Comparison of ENCODE assay signal across 8 cellular contexts in the genomic region with DNA sequence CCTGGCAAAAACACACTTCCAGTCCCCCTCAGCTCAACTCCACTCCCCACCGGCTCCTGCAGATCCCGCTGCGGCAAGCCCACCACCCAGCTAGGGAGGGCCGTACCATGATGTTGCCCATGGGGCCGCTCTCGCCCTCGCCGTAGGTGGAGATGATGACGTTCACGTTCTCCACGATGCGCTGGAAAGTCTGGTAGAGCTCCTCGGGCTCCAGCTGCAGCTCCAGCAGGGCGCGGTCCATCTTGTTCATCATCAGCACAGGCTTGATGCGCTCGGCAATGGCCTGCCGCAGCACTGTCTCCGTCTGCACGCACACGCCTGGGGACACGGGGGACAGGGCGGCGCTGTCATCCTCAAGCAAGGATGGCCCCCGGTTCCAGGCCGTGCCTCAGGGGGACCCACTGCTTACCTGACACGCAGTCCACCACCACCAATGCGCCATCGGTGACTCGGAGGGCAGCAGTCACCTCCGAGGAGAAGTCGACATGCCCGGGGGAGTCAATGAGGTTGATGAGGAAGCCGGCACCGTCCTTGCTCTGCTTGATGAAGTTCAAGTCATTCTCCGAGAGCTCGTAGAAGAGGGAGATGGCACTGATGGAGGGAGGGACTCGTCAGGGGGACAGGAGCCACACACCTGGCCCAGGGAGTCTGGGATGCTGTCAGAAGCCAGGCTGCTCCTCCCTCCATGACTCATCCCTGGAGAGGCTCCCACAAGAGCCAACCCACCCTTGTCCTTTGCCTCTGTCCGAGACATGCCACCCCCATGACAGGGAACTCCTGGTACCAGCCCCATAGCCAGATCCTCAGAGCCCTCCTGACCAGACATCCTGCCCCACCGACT. TPM values are rescaled to one million over a fixed set of nuclear protein-coding genes. Genes with fewer than 3 reads are reported as not detected.
DNase-seq lines count a peak whose midpoint lies in the region; ATAC-seq and TF ChIP-seq lines count a peak whose summit lies in the region.

No MANE protein-coding gene starts in this region.

- no peaks in the 10 kb centered on the region for H3K9me2 ChIP-seq in SU-DHL-6 (replicated peaks; ENCODE audit: insufficient read depth, low read length)

- no peak for TF ChIP-seq EP300 in sigmoid colon (IDR thresholded peaks at IDR 0.05)

- H3K4me1 ChIP-seq in esophagus squamous epithelium: peaks cover 40 to 90% (median 43%) of the 10 kb centered on the region in 3 donors
- peaks cover 0 to 57% (median 49%) of the 10 kb centered on the region in 4 donors for H3K4me1 ChIP-seq in sigmoid colon

- peaks cover 49% of the 10 kb centered on the region for H3K36me3 ChIP-seq in SU-DHL-6 (ENCODE audit: low read length)
- H3K36me3 ChIP-seq in esophagus squamous epithelium: peaks cover 57 to 66% (median 65%) of the 10 kb centered on the region in 3 donors
- H3K36me3 ChIP-seq in sigmoid colon: peaks cover 59 to 65% (median 63%) of the 10 kb centered on the region in 4 donors

- H3K27ac ChIP-seq in SU-DHL-6 (ENCODE audit: low read depth, low read length) (no peak overlapping the region), esophagus squamous epithelium (peak overlapping the region; percentile 28 to 96 (median 94)), sigmoid colon (peak overlapping the region; percentile 92 to 96 (median 94))

- H3K9me3 ChIP-seq in SU-DHL-6 (ENCODE audit: insufficient read depth, low read length) (no peaks in the 10 kb centered on the region), esophagus squamous epithelium (no peaks in the 10 kb centered on the region), sigmoid colon (no peaks in the 10 kb centered on the region)

- peaks cover 71% of the 10 kb centered on the region for H3F3A ChIP-seq in SU-DHL-6 (ENCODE audit: insufficient read depth)

- TF ChIP-seq POLR2A in GM18505 (IDR thresholded peaks at IDR 0.05; ENCODE audit: borderline replicate concordance, extremely low read depth, insufficient read depth, insufficient read length): peak; percentile 39
- no peak for TF ChIP-seq POLR2A in esophagus squamous epithelium (IDR thresholded peaks at IDR 0.05)
- no peak for TF ChIP-seq POLR2A in sigmoid colon (IDR thresholded peaks at IDR 0.05)

- no peak overlapping the region for H3K9ac ChIP-seq in SU-DHL-6 (ENCODE audit: low read length)

- ATAC-seq in GM18505 (IDR thresholded peaks at IDR 0.05; ENCODE audit: unreplicated experiment) (no peak), HG02642 (IDR thresholded peaks at IDR 0.05; ENCODE audit: poor library complexity, unreplicated experiment) (no peak), GM18909 (IDR thresholded peaks at IDR 0.05; ENCODE audit: poor library complexity, unreplicated experiment) (no peak)

- peak overlapping the region; percentile 74 for H3K4me2 ChIP-seq in SU-DHL-6 (ENCODE audit: low read depth, low read length, poor library complexity, severe bottlenecking)

- H4K20me1 ChIP-seq in SU-DHL-6 (ENCODE audit: low read depth, low read length): peaks cover 43% of the 10 kb centered on the region; the same call in 1 of the 2 replicates

- peaks cover 57% of the 10 kb centered on the region for H3K79me2 ChIP-seq in SU-DHL-6 (ENCODE audit: insufficient read depth, low read length)

- TF ChIP-seq CTCF in SU-DHL-6 (IDR thresholded peaks at IDR 0.05; ENCODE audit: insufficient read depth, low read length, poor library complexity, severe bottlenecking) (no peak), esophagus squamous epithelium (IDR thresholded peaks at IDR 0.05) (no peak), sigmoid colon (IDR thresholded peaks at IDR 0.05) (no peak)

- DNase-seq in esophagus squamous epithelium (lab: John Stamatoyannopoulos, UW) (no peak), sigmoid colon (peak; percentile 70), activated gamma-delta T cell (lab: John Stamatoyannopoulos, UW) (no peak), occipital lobe (lab: John Stamatoyannopoulos, UW) (no peak)

- intact Hi-C loops in esophagus squamous epithelium (cut with DNase I): loop anchor here (10.0 kb wide), 1 partner anchor 152 kb away; no protein-coding TSS in a partner anchor
- intact Hi-C loops in sigmoid colon (cut with DNase I): loop anchor here (10.0 kb wide), 1 partner anchor 532 kb away; a partner anchor contains a TSS

- WGBS in esophagus squamous epithelium, 2 donors: 76 to 80% methylated on average over 8 to 13 of the region's 40 CpGs
- WGBS in sigmoid colon, 2 donors: 87 to 89% methylated on average over 40 of the region's 40 CpGs

- H3K4me3 ChIP-seq in SU-DHL-6 (ENCODE audit: insufficient read depth, low read length, poor library complexity, severe bottlenecking) (no peak overlapping the region), esophagus squamous epithelium (peak overlapping the region; percentile 73 to 89 (median 87)), sigmoid colon (peak overlapping the region in 1 of 4 donors; percentile 84)

- H3K27me3 ChIP-seq in SU-DHL-6 (ENCODE audit: low read length) (no peaks in the 10 kb centered on the region), esophagus squamous epithelium (no peaks in the 10 kb centered on the region), sigmoid colon (no peaks in the 10 kb centered on the region)

- H2AFZ ChIP-seq in SU-DHL-6 (ENCODE audit: low read depth, low read length, severe bottlenecking): no peak overlapping the region

RNA-seq across cellular contexts. Expression of a gene that starts 2.3 kb away (rescaled TPM):
- total RNA-seq in esophagus squamous epithelium (1,000 to 10,000 TPM; 1,210 to 2,054 (median 1,565) TPM), sigmoid colon (1,000 to 10,000 TPM; 1,842 to 2,448 (median 2,055) TPM), occipital lobe (2,019 TPM)
- polyA plus RNA-seq in sigmoid colon: 1,000 to 10,000 TPM in 2 of 3 donors, 100 to 1,000 TPM in 1; 906 to 1,654 (median 1,225) TPM

RNA-seq across cellular contexts. Expression of a gene that starts 12.0 kb away (rescaled TPM):
- total RNA-seq in esophagus squamous epithelium (10 to 100 TPM; 38.2 to 60.4 (median 45.9) TPM), sigmoid colon (100 to 1,000 TPM in 3 of 4 donors, 10 to 100 TPM in 1; 91.3 to 167 (median 125) TPM), occipital lobe (51.3 TPM)
- 10 to 100 TPM; 38.4 to 66.8 (median 52.9) TPM for polyA plus RNA-seq in sigmoid colon

RNA-seq across cellular contexts. Expression of a gene that starts 24.6 kb away (rescaled TPM):
- total RNA-seq in esophagus squamous epithelium (10 to 100 TPM; 11.4 to 15.1 (median 13.0) TPM), sigmoid colon (10 to 100 TPM; 16.5 to 29.9 (median 19.3) TPM), occipital lobe (22.5 TPM)
- polyA plus RNA-seq in sigmoid colon: 10 to 100 TPM in 2 of 3 donors, 1 to 10 TPM in 1; 7.2 to 21.8 (median 15.0) TPM

RNA-seq across cellular contexts. Expression of a gene that starts 50.1 kb away (rescaled TPM):
- total RNA-seq in esophagus squamous epithelium (not detected), sigmoid colon (under 1 TPM in 1 of 4 donors, not detected in 3; 0.71 TPM), occipital lobe (not detected)
- 1 to 10 TPM in 1 of 3 donors, under 1 TPM in 2; 0.19 to 2.4 (median 0.69) TPM for polyA plus RNA-seq in sigmoid colon
